17 cellular contexts compared by ENCODE assay signal in genomic region chr22:24688294-24688693, GRCh38.
DNase-seq lines count a peak whose midpoint lies in the region; ATAC-seq and TF ChIP-seq lines count a peak whose summit lies in the region.
"Had no signal": no experiment of that assay in that cellular context is flagged by ENCODE, and none has a peak within 500 bp of the region (broad histone marks: within the 10 kb centered on the region; RNA-seq: fewer than 3 reads in every experiment).

No MANE protein-coding gene starts in this region.

- no peaks in the 10 kb centered on the region for H4K20me1 ChIP-seq in BLaER1

- no peak overlapping the region for H3K9ac ChIP-seq in BLaER1

- H3K36me3 ChIP-seq in BLaER1 = no peaks in the 10 kb centered on the region
- H3K36me3 ChIP-seq in CD8-positive, alpha-beta memory T cell (ENCODE audit: insufficient read depth, low read length) = no peaks in the 10 kb centered on the region
- H3K36me3 ChIP-seq: BE2C had no signal

- H3K4me1 ChIP-seq in BLaER1 = peaks cover 8% of the 10 kb centered on the region; the same call in 1 of the 2 replicates
- no peaks in the 10 kb centered on the region for H3K4me1 ChIP-seq in CD8-positive, alpha-beta memory T cell (ENCODE audit: insufficient read depth, low read length)
- H3K4me1 ChIP-seq: BE2C had no signal

- no peaks in the 10 kb centered on the region for H3K9me3 ChIP-seq in BLaER1
- no peaks in the 10 kb centered on the region for H3K9me3 ChIP-seq in CD8-positive, alpha-beta memory T cell (ENCODE audit: low read length)
- H3K9me3 ChIP-seq: BE2C had no signal

- no peak for TF ChIP-seq CTCF in WTC11 (IDR thresholded peaks at IDR 0.05)

- H3K4me3 Mint-ChIP-seq in WTC11 = peak overlapping the region; percentile 33; the same call in 1 of the 2 replicates
- no peak overlapping the region for H3K4me3 Mint-ChIP-seq in CD8-positive, alpha-beta memory T cell
- H3K4me3 Mint-ChIP-seq: CD14-positive monocyte; CD8-positive, alpha-beta T cell had no signal

- H3K27me3 ChIP-seq in BLaER1 = no peaks in the 10 kb centered on the region
- peaks cover 10% of the 10 kb centered on the region for H3K27me3 ChIP-seq in CD8-positive, alpha-beta memory T cell (ENCODE audit: insufficient read depth, low read length, poor library complexity, severe bottlenecking)
- H3K27me3 ChIP-seq: BE2C had no signal

- CTCF ChIA-PET in HEK293T (lab: Yijun Ruan, JAX) (interaction anchor here (0.5 to 1.3 kb wide), 2 partner anchors 18 to 41 kb away, joined by 3 to 5 read pairs; no protein-coding TSS in a partner anchor), WTC11 (lab: Charles Lee) (interaction anchor here (0.6 to 1.1 kb wide), 2 partner anchors 18 to 25 kb away, joined by 3 to 4 read pairs; no protein-coding TSS in a partner anchor)
- CTCF ChIA-PET in CD8-positive, alpha-beta memory T cell (lab: Charles Lee) = no interaction called here

- peak; percentile 35; the same call in 1 of the 2 replicates for ATAC-seq in WTC11
- ATAC-seq: CD8-positive, alpha-beta T cell had no signal

- no peak overlapping the region for H3K27ac ChIP-seq in BLaER1
- H3K27ac ChIP-seq in CD8-positive, alpha-beta memory T cell (ENCODE audit: low read depth, low read length) = no peak overlapping the region

- peak overlapping the region; percentile 95 for H3K27ac Mint-ChIP-seq in WTC11
- H3K27ac Mint-ChIP-seq in CD8-positive, alpha-beta memory T cell = no peak overlapping the region
- H3K27ac Mint-ChIP-seq: CD14-positive monocyte; CD8-positive, alpha-beta T cell had no signal

- H3K9me3 Mint-ChIP-seq in WTC11 = no peaks in the 10 kb centered on the region
- H3K9me3 Mint-ChIP-seq in CD8-positive, alpha-beta memory T cell = no peaks in the 10 kb centered on the region
- H3K9me3 Mint-ChIP-seq: CD8-positive, alpha-beta T cell had no signal

- DNase-seq in HEK293T (ENCODE audit: extremely low spot score) (peak; percentile 10), WTC11 (ENCODE audit: low spot score) (no peak), left kidney (ENCODE audit: low read depth, low spot score) (peak; percentile 57), SKM-1 treated with dmso at 0.1 percent for 144 hours (lab: John Stamatoyannopoulos, UW; ENCODE audit: unreplicated experiment) (no peak), activated T-cell treated with anti-CD3 and anti-CD28 coated beads for 4 hours (no peak)
- DNase-seq in activated effector memory CD4-positive, alpha-beta T cell treated with anti-CD3 and anti-CD28 coated beads, Interleukin-2, amount 50 U/mL, for 16 hours = no peak
- no peak for DNase-seq in CD8-positive, alpha-beta memory T cell
- DNase-seq: ACHN; BE2C; CD8-positive, alpha-beta T cell; DMS53; GOT3; HCEC 1CT; IMR-90; KBM-7 had no signal

- H3K27me3 Mint-ChIP-seq in WTC11 (ENCODE audit: low read depth) = peaks cover 2% of the 10 kb centered on the region; the same call in 1 of the 2 replicates
- H3K27me3 Mint-ChIP-seq in CD8-positive, alpha-beta memory T cell = peaks cover 24 to 65% of the 10 kb centered on the region in 2 donors

- H3K4me3 ChIP-seq in BLaER1 = no peak overlapping the region
- no peak overlapping the region for H3K4me3 ChIP-seq in CD8-positive, alpha-beta memory T cell (ENCODE audit: low read length)

- peaks cover 87% of the 10 kb centered on the region for H3K4me1 Mint-ChIP-seq in WTC11
- no peaks in the 10 kb centered on the region for H3K4me1 Mint-ChIP-seq in CD8-positive, alpha-beta memory T cell

- H3K4me2 ChIP-seq in BLaER1 = peak overlapping the region; percentile 34

- H3K36me3 Mint-ChIP-seq in WTC11 = no peaks in the 10 kb centered on the region
- H3K36me3 Mint-ChIP-seq in CD8-positive, alpha-beta memory T cell = no peaks in the 10 kb centered on the region
- H3K36me3 Mint-ChIP-seq: CD14-positive monocyte; CD8-positive, alpha-beta T cell had no signal

- POLR2A ChIA-PET in HEK293T (lab: Yijun Ruan, JAX) (no interaction called here), WTC11 (lab: Charles Lee) (no interaction called here)
- POLR2A ChIA-PET in CD8-positive, alpha-beta memory T cell (lab: Charles Lee) = no interaction called here

TF ChIP-seq in HEK293T, 16 proteins besides CTCF, POLR2A, EP300 and RAD21:
- TF ChIP-seq LEF1 (IDR thresholded peaks at IDR 0.05; ENCODE audit: borderline replicate concordance) (no peak), PKNOX1 (IDR thresholded peaks at IDR 0.05) (no peak), BHLHE40 (IDR thresholded peaks at IDR 0.05; ENCODE audit: borderline replicate concordance) (no peak), CTBP1 (IDR thresholded peaks at IDR 0.05; ENCODE audit: borderline replicate concordance) (no peak), ELF4 (IDR thresholded peaks at IDR 0.05) (no peak), SUZ12 (IDR thresholded peaks at IDR 0.05) (no peak), FOXK2 (IDR thresholded peaks at IDR 0.05) (no peak), SP1 (IDR thresholded peaks at IDR 0.05) (no peak), NFRKB (IDR thresholded peaks at IDR 0.05) (no peak), FOXM1 (IDR thresholded peaks at IDR 0.05; ENCODE audit: borderline replicate concordance) (no peak), ARNT (IDR thresholded peaks at IDR 0.05) (no peak), ZNF384 (IDR thresholded peaks at IDR 0.05) (no peak), L3MBTL2 (conservative IDR thresholded peaks at IDR 0.05) (no peak), HDGF (IDR thresholded peaks at IDR 0.05; ENCODE audit: borderline replicate concordance) (no peak), TARDBP (IDR thresholded peaks at IDR 0.05) (no peak), FOXA1 (IDR thresholded peaks at IDR 0.05) (no peak)

TF ChIP-seq in WTC11, 78 proteins besides CTCF, POLR2A, EP300 and RAD21:
- TF ChIP-seq JAZF1 (CRISPR knock-in tag; IDR thresholded peaks at IDR 0.05) = no peak
- no peak for TF ChIP-seq IRF1 (CRISPR knock-in tag; IDR thresholded peaks at IDR 0.05)
- TF ChIP-seq RELA (CRISPR knock-in tag; IDR thresholded peaks at IDR 0.05; ENCODE audit: borderline replicate concordance) = no peak

Comparison
In these comparisons a context has a peak if more than half of its experiments do, and no peak if none do; other contexts are left out.
1. DNase-seq: peak in HEK293T (single experiment) and left kidney (single experiment); none in WTC11 (single experiment), activated effector memory CD4-positive, alpha-beta T cell treated with anti-CD3 and anti-CD28 coated beads, Interleukin-2, amount 50 U/mL, for 16 hours (single experiment), SKM-1 treated with dmso at 0.1 percent for 144 hours (single experiment), activated T-cell treated with anti-CD3 and anti-CD28 coated beads for 4 hours (single experiment) and CD8-positive, alpha-beta memory T cell (0 of 5).